In the genomic region with DNA sequence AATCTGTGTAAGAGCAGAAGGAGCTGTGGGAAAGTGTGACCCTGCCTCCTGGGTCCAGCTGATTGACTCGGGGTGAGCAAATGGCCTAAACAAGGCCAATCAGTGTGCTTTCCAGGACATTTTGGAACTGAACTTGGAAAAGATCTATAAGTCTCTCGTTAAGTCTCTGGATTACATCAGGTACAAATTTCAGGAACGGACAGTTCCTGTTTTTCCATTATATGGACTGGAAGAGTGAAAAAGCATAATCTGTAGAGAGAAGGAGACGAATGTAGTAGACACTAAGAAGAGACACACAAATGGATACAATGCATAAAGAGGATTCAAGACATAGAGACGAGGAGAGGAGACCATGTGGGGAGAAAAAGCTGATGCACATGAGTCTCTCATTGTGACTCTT, we compare ENCODE assay signal across 30 cellular contexts.
DNase-seq lines count a peak whose midpoint lies in the region; ATAC-seq and TF ChIP-seq lines count a peak whose summit lies in the region.
"Had no signal": no experiment of that assay in that cellular context is flagged by ENCODE, and none has a peak within 500 bp of the region (broad histone marks: within the 10 kb centered on the region; RNA-seq: fewer than 3 reads in every experiment).

No MANE protein-coding gene starts in this region.

- H3K27me3 Mint-ChIP-seq in activated T-cell treated with anti-CD3 and anti-CD28 coated beads, Interleukin-2, amount 50 U/mL, for 4 hours (ENCODE audit: low read depth), result no peaks in the 10 kb centered on the region
- H3K27me3 Mint-ChIP-seq: B cell; CD4-positive, alpha-beta memory T cell; CD4-positive, alpha-beta T cell; CD4-positive, CD25-positive, alpha-beta regulatory T cell; CD8-positive, alpha-beta memory T cell had no signal

- H3K4me1 ChIP-seq in HEK293 (ENCODE audit: control insufficient read depth, insufficient read depth, low read length), result no peaks in the 10 kb centered on the region
- H3K4me1 ChIP-seq: A549, BE2C, Caco-2 had no signal

- no peak for ATAC-seq in activated T-cell treated with anti-CD3 and anti-CD28 coated beads, Interleukin-2, amount 50 U/mL, for 4 hours
- ATAC-seq: A549; CD8-positive, alpha-beta T cell had no signal

- no peak overlapping the region for H3K4me3 ChIP-seq in HEK293 (ENCODE audit: low read depth, low read length)
- H3K4me3 ChIP-seq: A549; BLaER1; BLaER1 treated with 17β-estradiol and CSF1 and Interleukin-3, amounts not matched to agents 10 nM and 100 nM had no signal

- CTCF ChIA-PET in HEK293 (lab: Yijun Ruan, JAX), result interaction anchor here (0.8 kb wide), 1 partner anchor 10 kb away, joined by 3 read pairs; no protein-coding TSS in a partner anchor

- TF ChIP-seq CTCF in HEK293 (tag by site-specific recombination; IDR thresholded peaks at IDR 0.05), result no peak

- no peak for TF ChIP-seq RAD21 in Ishikawa (IDR thresholded peaks at IDR 0.05; ENCODE audit: low read depth)

- H3K36me3 ChIP-seq in HEK293 (ENCODE audit: control insufficient read depth in 2 of 2, insufficient read depth in 1 of 2, low read length in 2 of 2), result peaks cover 0 to 5% of the 10 kb centered on the region in 2 experiments; a peak in 1 of 3 replicates

- H3K9me3 Mint-ChIP-seq in activated T-cell treated with anti-CD3 and anti-CD28 coated beads, Interleukin-2, amount 50 U/mL, for 4 hours, result no peaks in the 10 kb centered on the region
- H3K9me3 Mint-ChIP-seq: CD4-positive, alpha-beta memory T cell; CD4-positive, alpha-beta T cell; CD4-positive, CD25-positive, alpha-beta regulatory T cell; CD8-positive, alpha-beta memory T cell; CD8-positive, alpha-beta T cell had no signal

- POLR2A ChIA-PET in HEK293 (lab: Yijun Ruan, JAX), result no interaction called here

- no peak for TF ChIP-seq EP300 in Ishikawa (IDR thresholded peaks at IDR 0.05; ENCODE audit: borderline replicate concordance)

- peaks cover 41% of the 10 kb centered on the region for H3K36me3 Mint-ChIP-seq in activated T-cell treated with anti-CD3 and anti-CD28 coated beads, Interleukin-2, amount 50 U/mL, for 4 hours (ENCODE audit: insufficient read depth)

- H3K4me3 Mint-ChIP-seq in activated T-cell treated with anti-CD3 and anti-CD28 coated beads, Interleukin-2, amount 50 U/mL, for 4 hours, result no peak overlapping the region
- H3K4me3 Mint-ChIP-seq: B cell; CD14-positive monocyte; CD4-positive, alpha-beta memory T cell; CD4-positive, alpha-beta T cell; CD4-positive, CD25-positive, alpha-beta regulatory T cell; CD8-positive, alpha-beta memory T cell; CD8-positive, alpha-beta T cell had no signal

- peaks cover 2% of the 10 kb centered on the region for H3K4me1 Mint-ChIP-seq in activated T-cell treated with anti-CD3 and anti-CD28 coated beads, Interleukin-2, amount 50 U/mL, for 4 hours (ENCODE audit: low read depth)
- H3K4me1 Mint-ChIP-seq: B cell had no signal

- H3K9me3 ChIP-seq in HEK293 (ENCODE audit: control insufficient read depth, insufficient read depth, low read depth, low read length), result no peaks in the 10 kb centered on the region
- H3K9me3 ChIP-seq: A549; BE2C; BLaER1; BLaER1 treated with 17β-estradiol and CSF1 and Interleukin-3, amounts not matched to agents 10 nM and 100 nM; Caco-2 had no signal

- no peak for DNase-seq in activated T-cell treated with anti-CD3 and anti-CD28 coated beads, Interleukin-2, amount 50 U/mL, for 4 hours
- no peak for DNase-seq in DMS 273 treated with DMSO at 0.1 percent for 48 hours (lab: John Stamatoyannopoulos, UW)
- DNase-seq: 8988T; ACHN; AML-193; BE2C; C1 segment of cervical spinal cord; Caco-2; Calu3; CD4-positive, alpha-beta memory T cell; CD4-positive, alpha-beta T cell; CD4-positive, CD25-positive, alpha-beta regulatory T cell; CD8-positive, alpha-beta memory T cell; CD8-positive, alpha-beta T cell; COR-L47; DMS153; DMS53; DMS79; DMS79 treated with DMSO at 0.1 percent for 48 hours; DND-41; EL had no signal

- H3K27ac ChIP-seq in HEK293 (ENCODE audit: extremely low read depth, low read depth, low read length), result no peak overlapping the region
- H3K27ac ChIP-seq: 22Rv1; A549; BLaER1; BLaER1 treated with 17β-estradiol and CSF1 and Interleukin-3, amounts not matched to agents 10 nM and 100 nM; C4-2B had no signal

TF ChIP-seq in HEK293, 187 proteins besides CTCF, POLR2A, EP300 and RAD21:
- TF ChIP-seq ZNF335 (tag by site-specific recombination; conservative IDR thresholded peaks at IDR 0.05), result no peak
- TF ChIP-seq, protein P1, sequence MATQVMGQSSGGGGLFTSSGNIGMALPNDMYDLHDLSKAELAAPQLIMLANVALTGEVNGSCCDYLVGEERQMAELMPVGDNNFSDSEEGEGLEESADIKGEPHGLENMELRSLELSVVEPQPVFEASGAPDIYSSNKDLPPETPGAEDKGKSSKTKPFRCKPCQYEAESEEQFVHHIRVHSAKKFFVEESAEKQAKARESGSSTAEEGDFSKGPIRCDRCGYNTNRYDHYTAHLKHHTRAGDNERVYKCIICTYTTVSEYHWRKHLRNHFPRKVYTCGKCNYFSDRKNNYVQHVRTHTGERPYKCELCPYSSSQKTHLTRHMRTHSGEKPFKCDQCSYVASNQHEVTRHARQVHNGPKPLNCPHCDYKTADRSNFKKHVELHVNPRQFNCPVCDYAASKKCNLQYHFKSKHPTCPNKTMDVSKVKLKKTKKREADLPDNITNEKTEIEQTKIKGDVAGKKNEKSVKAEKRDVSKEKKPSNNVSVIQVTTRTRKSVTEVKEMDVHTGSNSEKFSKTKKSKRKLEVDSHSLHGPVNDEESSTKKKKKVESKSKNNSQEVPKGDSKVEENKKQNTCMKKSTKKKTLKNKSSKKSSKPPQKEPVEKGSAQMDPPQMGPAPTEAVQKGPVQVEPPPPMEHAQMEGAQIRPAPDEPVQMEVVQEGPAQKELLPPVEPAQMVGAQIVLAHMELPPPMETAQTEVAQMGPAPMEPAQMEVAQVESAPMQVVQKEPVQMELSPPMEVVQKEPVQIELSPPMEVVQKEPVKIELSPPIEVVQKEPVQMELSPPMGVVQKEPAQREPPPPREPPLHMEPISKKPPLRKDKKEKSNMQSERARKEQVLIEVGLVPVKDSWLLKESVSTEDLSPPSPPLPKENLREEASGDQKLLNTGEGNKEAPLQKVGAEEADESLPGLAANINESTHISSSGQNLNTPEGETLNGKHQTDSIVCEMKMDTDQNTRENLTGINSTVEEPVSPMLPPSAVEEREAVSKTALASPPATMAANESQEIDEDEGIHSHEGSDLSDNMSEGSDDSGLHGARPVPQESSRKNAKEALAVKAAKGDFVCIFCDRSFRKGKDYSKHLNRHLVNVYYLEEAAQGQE (tag by site-specific recombination; IDR thresholded peaks at IDR 0.05), result 0 out of 2 replicates have a peak, but pooled peaks have one; percentile 28
TF ChIP-seq in HEK293: peak in this region for 1.

TF ChIP-seq in Ishikawa, 13 proteins besides CTCF, POLR2A, EP300 and RAD21:
- no peak for TF ChIP-seq TCF12 (IDR thresholded peaks at IDR 0.05; ENCODE audit: low read depth)
- TF ChIP-seq, protein P1 (IDR thresholded peaks at IDR 0.05; ENCODE audit: low read depth), result peak; percentile 63; the same call in 1 of the 2 replicates
